10 cellular contexts compared by ENCODE assay signal in the genomic region with DNA sequence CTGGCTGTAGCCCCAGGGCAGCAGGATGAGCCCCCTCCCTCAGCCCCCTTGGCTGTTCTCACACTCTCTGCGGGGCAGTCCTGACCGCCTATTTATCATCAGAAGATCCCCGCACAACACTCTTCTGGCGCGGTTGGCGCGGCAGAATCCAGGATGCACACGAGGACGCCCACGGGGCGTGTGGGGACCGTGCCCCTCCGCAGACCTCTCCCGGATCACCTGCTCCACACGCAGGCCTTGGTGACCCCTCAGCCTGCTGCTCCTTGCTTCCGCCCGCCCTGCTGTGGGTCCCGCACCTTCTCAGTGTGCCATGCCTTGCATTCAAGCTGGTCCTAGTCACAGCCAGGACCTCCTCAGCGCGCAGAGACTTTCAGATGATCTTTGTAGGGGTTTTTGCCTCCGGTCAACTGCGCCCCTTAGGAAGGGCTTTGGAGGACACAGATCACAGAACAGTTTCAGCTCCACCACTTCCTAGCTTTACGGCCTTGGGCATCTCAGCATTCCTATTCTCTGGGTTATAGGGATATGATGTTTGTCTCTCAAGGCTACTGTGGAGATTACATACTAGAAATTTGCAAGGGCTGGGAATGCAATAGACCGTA. TPM values are rescaled to one million over a fixed set of nuclear protein-coding genes. Genes with fewer than 3 reads are reported as not detected.
DNase-seq lines count a peak whose midpoint lies in the region; ATAC-seq, FAIRE-seq and TF ChIP-seq lines count a peak whose summit lies in the region.
"Had no signal": no experiment of that assay in that cellular context is flagged by ENCODE, and none has a peak within 500 bp of the region (broad histone marks: within the 10 kb centered on the region; RNA-seq: fewer than 3 reads in every experiment).

No MANE protein-coding gene starts in this region.

- H3K4me3 Mint-ChIP-seq in naive thymus-derived CD4-positive, alpha-beta T cell = peak overlapping the region; percentile 47 to 82 (median 70)

- WGBS in heart left ventricle, 4 donors = 88 to 89% (median 88%) methylated on average over 24 of the region's 24 CpGs

- H3K9me3 ChIP-seq in heart left ventricle = no peaks in the 10 kb centered on the region
- H3K9me3 ChIP-seq in right atrium auricular region = no peaks in the 10 kb centered on the region
- no peaks in the 10 kb centered on the region for H3K9me3 ChIP-seq in breast epithelium
- no peaks in the 10 kb centered on the region for H3K9me3 ChIP-seq in naive thymus-derived CD4-positive, alpha-beta T cell (ENCODE audit: control insufficient read depth in 2 of 3, low read length in 3 of 3)
- no peaks in the 10 kb centered on the region for H3K9me3 ChIP-seq in uterus

- H3K4me1 Mint-ChIP-seq in naive thymus-derived CD4-positive, alpha-beta T cell = peaks cover 0 to 10% (median 5%) of the 10 kb centered on the region in 7 donors

- no peak for ATAC-seq in heart left ventricle
- no peak for ATAC-seq in naive thymus-derived CD4-positive, alpha-beta T cell
- ATAC-seq in GM19328 (IDR thresholded peaks at IDR 0.05; ENCODE audit: unreplicated experiment) = no peak

- TF ChIP-seq CTCF in heart left ventricle (IDR thresholded peaks at IDR 0.05) (no peak), right atrium auricular region (IDR thresholded peaks at IDR 0.05) (no peak), breast epithelium (IDR thresholded peaks at IDR 0.05) (no peak), uterus (IDR thresholded peaks at IDR 0.05) (no peak)

- H3K27me3 ChIP-seq in heart left ventricle = peaks cover 0 to 10% (median 0%) of the 10 kb centered on the region in 9 donors
- no peaks in the 10 kb centered on the region for H3K27me3 ChIP-seq in right atrium auricular region
- H3K27me3 ChIP-seq in breast epithelium = no peaks in the 10 kb centered on the region
- H3K27me3 ChIP-seq in naive thymus-derived CD4-positive, alpha-beta T cell (ENCODE audit: control insufficient read depth in 2 of 2, insufficient read depth in 2 of 2, low read length in 2 of 2) = peaks cover 0 to 6% of the 10 kb centered on the region in 2 donors
- H3K27me3 ChIP-seq in uterus = no peaks in the 10 kb centered on the region

- H3K4me1 ChIP-seq in heart left ventricle (peaks cover 0 to 45% (median 28%) of the 10 kb centered on the region in 12 donors), right atrium auricular region (peaks cover 0 to 41% of the 10 kb centered on the region in 2 donors), breast epithelium (no peaks in the 10 kb centered on the region), uterus (peaks cover 0 to 8% of the 10 kb centered on the region in 2 donors)
- no peaks in the 10 kb centered on the region for H3K4me1 ChIP-seq in naive thymus-derived CD4-positive, alpha-beta T cell (ENCODE audit: control insufficient read depth in 2 of 2, insufficient read depth in 2 of 2, low read length in 2 of 2)

- peaks cover 0 to 6% (median 0%) of the 10 kb centered on the region in 11 donors for H3K9me3 Mint-ChIP-seq in naive thymus-derived CD4-positive, alpha-beta T cell

- FAIRE-seq in frontal cortex (lab: Jason Lieb, UNC) = no peak

- H3K36me3 ChIP-seq in heart left ventricle (no peaks in the 10 kb centered on the region), right atrium auricular region (no peaks in the 10 kb centered on the region), breast epithelium (no peaks in the 10 kb centered on the region), uterus (no peaks in the 10 kb centered on the region)
- no peaks in the 10 kb centered on the region for H3K36me3 ChIP-seq in naive thymus-derived CD4-positive, alpha-beta T cell (ENCODE audit: control insufficient read depth in 2 of 3, insufficient read depth in 3 of 3, low read length in 3 of 3)

- POLR2A ChIA-PET in naive thymus-derived CD4-positive, alpha-beta T cell (lab: Charles Lee) = no interaction called here

- TF ChIP-seq POLR2A in heart left ventricle (IDR thresholded peaks at IDR 0.05) = no peak
- TF ChIP-seq POLR2A in breast epithelium (IDR thresholded peaks at IDR 0.05) = no peak
- no peak for TF ChIP-seq POLR2A in uterus (IDR thresholded peaks at IDR 0.05)

- H3K27ac ChIP-seq in heart left ventricle (peak overlapping the region in 3 of 12 donors; percentile 24 to 62 (median 53)), right atrium auricular region (no peak overlapping the region), breast epithelium (peak overlapping the region in 1 of 2 donors; percentile 78), uterus (peak overlapping the region; percentile 67 to 87)
- no peak overlapping the region for H3K27ac ChIP-seq in naive thymus-derived CD4-positive, alpha-beta T cell (ENCODE audit: low read depth, low read length)
- H3K27ac ChIP-seq: RWPE1 had no signal

- peaks cover 39 to 61% (median 49%) of the 10 kb centered on the region in 5 donors for H3K27me3 Mint-ChIP-seq in naive thymus-derived CD4-positive, alpha-beta T cell

- DNase-seq in heart left ventricle (peak in 1 of 5 donors; percentile 48), right atrium auricular region (ENCODE audit: low spot score) (no peak), breast epithelium (ENCODE audit: low spot score in 2 of 2) (no peak), uterus (no peak), midbrain (lab: John Stamatoyannopoulos, UW) (no peak), frontal cortex (ENCODE audit: low spot score in 2 of 2) (no peak)
- DNase-seq in naive thymus-derived CD4-positive, alpha-beta T cell = no peak
- DNase-seq: activated effector memory CD4-positive, alpha-beta T cell treated with anti-CD3 and anti-CD28 coated beads, Interleukin-2, amount 50 U/mL, for 16 hours had no signal

- CTCF ChIA-PET in naive thymus-derived CD4-positive, alpha-beta T cell (lab: Charles Lee) = no interaction called here

- H3K36me3 Mint-ChIP-seq in naive thymus-derived CD4-positive, alpha-beta T cell = no peaks in the 10 kb centered on the region

- intact Hi-C loops in heart left ventricle (cut with DNase I) (no loop called here), breast epithelium (cut with DNase I; ENCODE audit: low total_unique reads) (no loop called here), uterus (cut with DNase I; ENCODE audit: low total_unique reads) (no loop called here)
- intact Hi-C loops in naive thymus-derived CD4-positive, alpha-beta T cell (cut with micrococcal nuclease) = no loop called here

- no peak overlapping the region for H3K27ac Mint-ChIP-seq in naive thymus-derived CD4-positive, alpha-beta T cell

- peak overlapping the region in 11 of 12 donors; percentile 37 to 76 (median 63) for H3K4me3 ChIP-seq in heart left ventricle
- peak overlapping the region in 1 of 2 donors; percentile 64 for H3K4me3 ChIP-seq in right atrium auricular region
- peak overlapping the region in 2 of 3 donors; percentile 67 to 68 for H3K4me3 ChIP-seq in breast epithelium
- no peak overlapping the region for H3K4me3 ChIP-seq in naive thymus-derived CD4-positive, alpha-beta T cell (ENCODE audit: low read length)
- H3K4me3 ChIP-seq in uterus = peak overlapping the region; percentile 49 to 67

RNA-seq across cellular contexts. Expression of gene TUB, which starts 0.8 kb away (rescaled TPM):
- 10 to 100 TPM; 11.7 to 38.8 (median 18.9) TPM for total RNA-seq in heart left ventricle
- polyA plus RNA-seq in heart left ventricle = 1 to 10 TPM; 4.7 to 5.7 TPM
- total RNA-seq in right atrium auricular region = 10 to 100 TPM; 11.3 to 22.9 TPM
- total RNA-seq in breast epithelium = 10 to 100 TPM in 2 of 3 donors, 1 to 10 TPM in 1; 6.3 to 17.7 (median 11.2) TPM
- total RNA-seq in naive thymus-derived CD4-positive, alpha-beta T cell = under 1 TPM in 3 of 5 experiments, not detected in 2; 0.05 to 0.07 (median 0.05) TPM
- under 1 TPM in 1 of 2 donors, not detected in 1; 0.12 TPM for polyA plus RNA-seq in naive thymus-derived CD4-positive, alpha-beta T cell
- 10 to 100 TPM; 12.6 to 57.4 (median 37.8) TPM for total RNA-seq in uterus
- 83.2 TPM for total RNA-seq in frontal cortex

Comparison
In these comparisons a context has a peak if more than half of its experiments do, and no peak if none do; other contexts are left out.
1. H3K27ac ChIP-seq: peak in uterus (2 of 2); none in right atrium auricular region (0 of 2) and naive thymus-derived CD4-positive, alpha-beta T cell (single experiment).
2. RNA of gene TUB, which starts 0.8 kb away (total RNA-seq): 83.2 TPM in frontal cortex (single experiment), 12.6 to 57.4 TPM in uterus, 11.3 to 22.9 TPM in right atrium auricular region, 11.7 to 38.8 TPM in heart left ventricle and 6.3 to 17.7 TPM in breast epithelium; 0.05 to 0.07 TPM in naive thymus-derived CD4-positive, alpha-beta T cell; every median in the first group is over 4 times any median in the second.